ENCODE assay signal across 8 cellular contexts in the genomic region with DNA sequence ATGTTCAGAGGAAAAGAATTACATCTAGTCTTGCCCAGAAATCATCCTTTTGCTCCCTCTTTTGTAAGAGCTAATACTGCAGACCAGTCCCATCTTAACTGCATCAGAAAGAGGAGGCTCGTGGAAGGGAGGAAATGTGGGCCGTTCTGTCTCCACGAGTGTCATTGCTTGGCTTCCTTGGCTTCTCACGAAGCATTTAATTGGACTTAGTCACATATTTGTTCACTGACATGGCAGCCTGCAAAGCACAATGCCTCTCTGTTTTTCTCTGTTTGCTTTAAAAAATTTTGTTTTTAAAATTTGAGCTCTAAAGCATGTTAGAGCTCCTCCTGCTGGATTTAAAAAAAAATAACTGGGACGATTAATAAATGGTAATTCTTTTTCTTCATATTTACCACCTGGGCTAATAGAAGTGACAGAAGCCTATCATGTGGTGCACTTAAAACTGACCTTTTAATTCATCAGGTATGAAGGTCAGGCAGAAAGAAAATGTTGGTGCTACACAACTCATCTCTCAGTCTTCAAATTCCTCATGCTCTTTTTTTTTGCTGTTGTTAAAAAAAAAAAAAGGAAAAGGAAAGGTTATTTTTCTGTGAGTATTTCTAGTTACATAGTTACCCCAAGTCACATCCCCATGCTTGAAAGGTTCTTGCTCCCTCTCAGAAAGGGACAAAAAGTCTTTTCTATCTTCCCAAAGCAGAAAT. TPM values are rescaled to one million over a fixed set of nuclear protein-coding genes. Genes with fewer than 3 reads are reported as not detected.
DNase-seq lines count a peak whose midpoint lies in the region; ATAC-seq and TF ChIP-seq lines count a peak whose summit lies in the region.

No MANE protein-coding gene starts in this region.

- H3K4me1 ChIP-seq in stomach smooth muscle (ENCODE audit: control insufficient read depth, insufficient read depth, low read length) = no peaks in the 10 kb centered on the region

- peak overlapping the region; percentile 2 for H3K27ac ChIP-seq in stomach smooth muscle (ENCODE audit: low read length)

- no peak for DNase-seq in activated CD4-positive, CD25-positive, alpha-beta regulatory T cell treated with anti-CD3 and anti-CD28 coated beads, Interleukin-2, amount 50 U/mL, for 72 hours
- DNase-seq in SW 1271 (lab: John Stamatoyannopoulos, UW) (peak; percentile 2 to 57), dermis blood vessel endothelial cell (peak; percentile 80), lower leg skin (ENCODE audit: low spot score in 2 of 2) (peak; percentile 82 to 89)

- H3K27me3 ChIP-seq in stomach smooth muscle (ENCODE audit: control insufficient read depth in 1 of 2, insufficient read depth in 2 of 2, low read length in 2 of 2) = no peaks in the 10 kb centered on the region

- H3K4me3 ChIP-seq in lower leg skin (ENCODE audit: low read depth, poor library complexity, severe bottlenecking) (no peak overlapping the region), stomach smooth muscle (ENCODE audit: low read length in 2 of 2) (peak overlapping the region; percentile 42 to 47)

- H3K9ac ChIP-seq in stomach smooth muscle (ENCODE audit: low read length in 2 of 2) = peak overlapping the region; percentile 2 to 29

- H3K36me3 ChIP-seq in stomach smooth muscle (ENCODE audit: control insufficient read depth in 2 of 2, insufficient read depth in 2 of 2, low read length in 2 of 2) = no peaks in the 10 kb centered on the region

- no peaks in the 10 kb centered on the region for H3K9me3 ChIP-seq in stomach smooth muscle (ENCODE audit: control insufficient read depth in 2 of 2, low read length in 2 of 2)

- ATAC-seq in activated CD4-positive, CD25-positive, alpha-beta regulatory T cell treated with anti-CD3 and anti-CD28 coated beads, Interleukin-2, amount 50 U/mL, for 24 hours = peak; percentile 45 to 59
- no peak for ATAC-seq in GM21515 (IDR thresholded peaks at IDR 0.05; ENCODE audit: unreplicated experiment)

- TF ChIP-seq RAD21 in Ishikawa (IDR thresholded peaks at IDR 0.05; ENCODE audit: low read depth) = peak; percentile 75

- TF ChIP-seq POLR2A in lower leg skin (IDR thresholded peaks at IDR 0.05) = no peak

- WGBS in lower leg skin, 2 donors = 1 to 3% methylated on average over 5 of the region's 5 CpGs

- peak; percentile 71; the same call in 1 of the 2 replicates for TF ChIP-seq EP300 in Ishikawa (IDR thresholded peaks at IDR 0.05; ENCODE audit: borderline replicate concordance)

- intact Hi-C loops in lower leg skin (cut with DNase I; ENCODE audit: low total_unique reads) = no loop called here

- no peak for TF ChIP-seq CTCF in lower leg skin (IDR thresholded peaks at IDR 0.05)

TF ChIP-seq in Ishikawa, 13 proteins besides CTCF, POLR2A, EP300 and RAD21:
- TF ChIP-seq, protein P1, sequence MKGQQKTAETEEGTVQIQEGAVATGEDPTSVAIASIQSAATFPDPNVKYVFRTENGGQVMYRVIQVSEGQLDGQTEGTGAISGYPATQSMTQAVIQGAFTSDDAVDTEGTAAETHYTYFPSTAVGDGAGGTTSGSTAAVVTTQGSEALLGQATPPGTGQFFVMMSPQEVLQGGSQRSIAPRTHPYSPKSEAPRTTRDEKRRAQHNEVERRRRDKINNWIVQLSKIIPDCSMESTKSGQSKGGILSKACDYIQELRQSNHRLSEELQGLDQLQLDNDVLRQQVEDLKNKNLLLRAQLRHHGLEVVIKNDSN (IDR thresholded peaks at IDR 0.05) = no peak
- TF ChIP-seq CEBPB (IDR thresholded peaks at IDR 0.05) (no peak), TAF1 (IDR thresholded peaks at IDR 0.05; ENCODE audit: low read depth) (no peak), YY1 (IDR thresholded peaks at IDR 0.05; ENCODE audit: low read depth) (no peak; the same call in 1 of the 2 replicates), FOXM1 (IDR thresholded peaks at IDR 0.05; ENCODE audit: borderline replicate concordance, low read depth) (peak; percentile 55; the same call in 1 of the 2 replicates), ZBTB7A (IDR thresholded peaks at IDR 0.05; ENCODE audit: low read depth) (no peak), NFIC (IDR thresholded peaks at IDR 0.05) (peak; percentile 42; the same call in 1 of the 2 replicates), TEAD4 (IDR thresholded peaks at IDR 0.05) (no peak), TCF12 (IDR thresholded peaks at IDR 0.05; ENCODE audit: low read depth) (peak; percentile 48; the same call in 1 of the 2 replicates), EGR1 (IDR thresholded peaks at IDR 0.05) (no peak), CREB1 (IDR thresholded peaks at IDR 0.05; ENCODE audit: low read depth) (no peak)
- TF ChIP-seq, protein P2, sequence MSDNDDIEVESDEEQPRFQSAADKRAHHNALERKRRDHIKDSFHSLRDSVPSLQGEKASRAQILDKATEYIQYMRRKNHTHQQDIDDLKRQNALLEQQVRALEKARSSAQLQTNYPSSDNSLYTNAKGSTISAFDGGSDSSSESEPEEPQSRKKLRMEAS (IDR thresholded peaks at IDR 0.05) = peak; percentile 57; the same call in 1 of the 2 replicates
- TF ChIP-seq, protein P3, sequence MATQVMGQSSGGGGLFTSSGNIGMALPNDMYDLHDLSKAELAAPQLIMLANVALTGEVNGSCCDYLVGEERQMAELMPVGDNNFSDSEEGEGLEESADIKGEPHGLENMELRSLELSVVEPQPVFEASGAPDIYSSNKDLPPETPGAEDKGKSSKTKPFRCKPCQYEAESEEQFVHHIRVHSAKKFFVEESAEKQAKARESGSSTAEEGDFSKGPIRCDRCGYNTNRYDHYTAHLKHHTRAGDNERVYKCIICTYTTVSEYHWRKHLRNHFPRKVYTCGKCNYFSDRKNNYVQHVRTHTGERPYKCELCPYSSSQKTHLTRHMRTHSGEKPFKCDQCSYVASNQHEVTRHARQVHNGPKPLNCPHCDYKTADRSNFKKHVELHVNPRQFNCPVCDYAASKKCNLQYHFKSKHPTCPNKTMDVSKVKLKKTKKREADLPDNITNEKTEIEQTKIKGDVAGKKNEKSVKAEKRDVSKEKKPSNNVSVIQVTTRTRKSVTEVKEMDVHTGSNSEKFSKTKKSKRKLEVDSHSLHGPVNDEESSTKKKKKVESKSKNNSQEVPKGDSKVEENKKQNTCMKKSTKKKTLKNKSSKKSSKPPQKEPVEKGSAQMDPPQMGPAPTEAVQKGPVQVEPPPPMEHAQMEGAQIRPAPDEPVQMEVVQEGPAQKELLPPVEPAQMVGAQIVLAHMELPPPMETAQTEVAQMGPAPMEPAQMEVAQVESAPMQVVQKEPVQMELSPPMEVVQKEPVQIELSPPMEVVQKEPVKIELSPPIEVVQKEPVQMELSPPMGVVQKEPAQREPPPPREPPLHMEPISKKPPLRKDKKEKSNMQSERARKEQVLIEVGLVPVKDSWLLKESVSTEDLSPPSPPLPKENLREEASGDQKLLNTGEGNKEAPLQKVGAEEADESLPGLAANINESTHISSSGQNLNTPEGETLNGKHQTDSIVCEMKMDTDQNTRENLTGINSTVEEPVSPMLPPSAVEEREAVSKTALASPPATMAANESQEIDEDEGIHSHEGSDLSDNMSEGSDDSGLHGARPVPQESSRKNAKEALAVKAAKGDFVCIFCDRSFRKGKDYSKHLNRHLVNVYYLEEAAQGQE (IDR thresholded peaks at IDR 0.05; ENCODE audit: low read depth) = no peak

RNA-seq across cellular contexts. Expression of gene C1orf105, which starts 21.0 kb away (rescaled TPM):
- not detected in 2 replicates for total RNA-seq in dermis blood vessel endothelial cell
- total RNA-seq in lower leg skin = 1 to 10 TPM in 3 of 4 donors, not detected in 1; 2.1 to 4.6 (median 3.0) TPM

RNA-seq across cellular contexts. Expression of gene PIGC, which starts 44.3 kb away (rescaled TPM):
- total RNA-seq in dermis blood vessel endothelial cell (13.6 and 17.9 TPM in 2 replicates), lower leg skin (10 to 100 TPM; 26.2 to 60.3 (median 48.4) TPM)
